Comparison of ENCODE assay signal across 8 cellular contexts in genomic region chr11:13486926-13487660, GRCh38. TPM values are rescaled to one million over a fixed set of nuclear protein-coding genes. Genes with fewer than 3 reads are reported as not detected.
DNase-seq lines count a peak whose midpoint lies in the region; FAIRE-seq and TF ChIP-seq lines count a peak whose summit lies in the region.

No MANE protein-coding gene starts in this region.

- no peak for FAIRE-seq in GM19239 (lab: Jason Lieb, UNC)

- DNase-seq in GM20000 (ENCODE audit: low spot score), result peak; percentile 13
- peak; percentile 10 for DNase-seq in NB4 (ENCODE audit: low read depth)
- peak; percentile 83 for DNase-seq in activated CD8-positive, alpha-beta memory T cell treated with anti-CD3 and anti-CD28 coated beads, Interleukin-2, amount 50 U/mL, for 48 hours
- peak in 1 of 2 donors; percentile 10 for DNase-seq in foreskin fibroblast
- peak; percentile 3 for DNase-seq in renal cortical epithelial cell (ENCODE audit: low read depth)
- DNase-seq in GM19239 (ENCODE audit: insufficient read length, low spot score), result no peak
- no peak for DNase-seq in cerebellum (ENCODE audit: low spot score)

- TF ChIP-seq CTCF in 22Rv1 (IDR thresholded peaks at IDR 0.05) (peak; percentile 90), GM20000 (IDR thresholded peaks at IDR 0.05; ENCODE audit: extremely low read depth, missing control alignments) (peak; percentile 54), NB4 (IDR thresholded peaks at IDR 0.05; ENCODE audit: low read depth, low read length) (peak; percentile 19), foreskin fibroblast (IDR thresholded peaks at IDR 0.05; ENCODE audit: low read depth, low read length) (peak; percentile 6)

- no peak overlapping the region for H3K27ac ChIP-seq in 22Rv1

- H3K4me3 ChIP-seq in NB4 (ENCODE audit: low read depth, low read length) (no peak overlapping the region), foreskin fibroblast (ENCODE audit: low read depth in 1 of 2, low read length in 2 of 2) (no peak overlapping the region)

- TF ChIP-seq POLR2A in NB4 (IDR thresholded peaks at IDR 0.05; ENCODE audit: extremely low read depth, insufficient read length), result no peak

RNA-seq across cellular contexts. Expression of gene PTH, which starts 8.7 kb away (rescaled TPM):
- total RNA-seq in renal cortical epithelial cell (not detected in 2 replicates), cerebellum (not detected)

RNA-seq across cellular contexts. Expression of gene BTBD10, which starts 24.1 kb away (rescaled TPM):
- total RNA-seq in renal cortical epithelial cell, result 126 and 188 TPM in 2 replicates
- total RNA-seq in cerebellum, result 102 TPM

Comparison
In these comparisons a context has a peak if more than half of its experiments do, and no peak if none do; other contexts are left out.
1. CTCF ChIP-seq: peak in every context shown above with its lines; median percentile 90 in 22Rv1; 54 in GM20000; 19 in NB4; 6 in foreskin fibroblast.
2. DNase-seq: peak in GM20000 (single experiment), NB4 (single experiment), activated CD8-positive, alpha-beta memory T cell treated with anti-CD3 and anti-CD28 coated beads, Interleukin-2, amount 50 U/mL, for 48 hours (single experiment) and renal cortical epithelial cell (single experiment); none in GM19239 (single experiment) and cerebellum (single experiment).